In genomic region chr17:49194297-49194607, GRCh38 we compare ENCODE assay signal across 12 cellular contexts. TPM values are rescaled to one million over a fixed set of nuclear protein-coding genes. Genes with fewer than 3 reads are reported as not detected.
DNase-seq lines count a peak whose midpoint lies in the region; ATAC-seq and TF ChIP-seq lines count a peak whose summit lies in the region.
"Had no signal": no experiment of that assay in that cellular context is flagged by ENCODE, and none has a peak within 500 bp of the region (broad histone marks: within the 10 kb centered on the region; RNA-seq: fewer than 3 reads in every experiment).

No MANE protein-coding gene starts in this region.

- H2AFZ ChIP-seq in IMR-90 (replicated peaks; ENCODE audit: low read length, poor library complexity), result no peak overlapping the region
- no peak overlapping the region for H2AFZ ChIP-seq in osteoblast (ENCODE audit: low read length)

- peaks cover 8% of the 10 kb centered on the region; the same call in 1 of the 2 replicates for H3K9me1 ChIP-seq in IMR-90 (ENCODE audit: insufficient read depth, low read length)

- peak overlapping the region; percentile 7 to 86; a peak in 1 of 4 replicates for H4K8ac ChIP-seq in IMR-90 (ENCODE audit: low read depth in 2 of 2, low read length in 2 of 2)

- no peak overlapping the region for H4K5ac ChIP-seq in IMR-90 (ENCODE audit: low read depth, low read length)

- no peak overlapping the region for H4K91ac ChIP-seq in IMR-90 (ENCODE audit: insufficient read depth, low read depth, low read length)

- CTCF ChIA-PET in IMR-90 (lab: Yijun Ruan, JAX), result no interaction called here

- intact Hi-C loops in IMR-90 (cut with micrococcal nuclease), result loop anchor here (5.0 to 10.0 kb wide), 2 partner anchors 33 to 871 kb away; no protein-coding TSS in a partner anchor
- intact Hi-C loops in prostate gland (cut with DNase I), result loop anchor here (10.0 kb wide), 2 partner anchors 201 to 1349 kb away; partner anchors contain the start of gene SCRN2

- no peak overlapping the region for H2BK15ac ChIP-seq in IMR-90 (ENCODE audit: low read depth, low read length)

- no peak overlapping the region for H2BK20ac ChIP-seq in IMR-90 (ENCODE audit: low read depth, low read length)

- H4K20me1 ChIP-seq in IMR-90 (ENCODE audit: insufficient read depth, low read length) (peaks cover 3% of the 10 kb centered on the region), osteoblast (ENCODE audit: insufficient read depth, low read length) (no peaks in the 10 kb centered on the region)

- no peak overlapping the region for H2AK9ac ChIP-seq in IMR-90 (replicated peaks; ENCODE audit: low read depth, low read length, poor library complexity)

- H3K56ac ChIP-seq in IMR-90 (ENCODE audit: extremely low read depth, insufficient read depth, low read length), result no peak overlapping the region

- H3K79me1 ChIP-seq in IMR-90 (ENCODE audit: low read depth in 1 of 2, low read length in 2 of 2), result no peaks in the 10 kb centered on the region

- H3K4me1 Mint-ChIP-seq in CD4-positive, CD25-positive, alpha-beta regulatory T cell, result peaks cover 12 to 41% (median 27%) of the 10 kb centered on the region in 4 donors

- H3K79me2 ChIP-seq in osteoblast (ENCODE audit: insufficient read depth, low read length), result no peaks in the 10 kb centered on the region

- no peak overlapping the region for H3K9ac ChIP-seq in IMR-90 (ENCODE audit: low read depth, low read length)

- BruUV-seq in IMR-90 (replicated peaks; lab: Mats Ljungman, UMichigan), result no TSS peak

- peak overlapping the region; percentile 71 to 96 (median 92) for H3K4me3 Mint-ChIP-seq in CD4-positive, CD25-positive, alpha-beta regulatory T cell

- no peaks in the 10 kb centered on the region for H3K36me3 ChIP-seq in CD4-positive, CD25-positive, alpha-beta regulatory T cell (ENCODE audit: control insufficient read depth, insufficient read depth, low read length)
- H3K36me3 ChIP-seq in IMR-90 (ENCODE audit: control insufficient read depth, insufficient read depth, low read length), result no peaks in the 10 kb centered on the region
- no peaks in the 10 kb centered on the region for H3K36me3 ChIP-seq in osteoblast (ENCODE audit: insufficient read depth, low read length)
- no peaks in the 10 kb centered on the region for H3K36me3 ChIP-seq in Peyer's patch
- H3K36me3 ChIP-seq in prostate gland, result no peaks in the 10 kb centered on the region
- H3K36me3 ChIP-seq: upper lobe of right lung had no signal

- no peak overlapping the region for H3K4me3 ChIP-seq in CD4-positive, CD25-positive, alpha-beta regulatory T cell (ENCODE audit: low read depth, low read length)
- H3K4me3 ChIP-seq in IMR-90 (ENCODE audit: insufficient read depth, low read depth, low read length) (no peak overlapping the region), coronary artery (peak overlapping the region; percentile 88), osteoblast (ENCODE audit: insufficient read depth, low read length) (peak overlapping the region; percentile 86), Peyer's patch (no peak overlapping the region), prostate gland (no peak overlapping the region)
- H3K4me3 ChIP-seq: mucosa of descending colon had no signal

- TF ChIP-seq RAD21 in IMR-90 (IDR thresholded peaks at IDR 0.05; ENCODE audit: low read length), result no peak

- H3K18ac ChIP-seq in IMR-90 (ENCODE audit: low read depth, low read length), result no peak overlapping the region

- in situ Hi-C loops in IMR-90 (cut with MboI; ENCODE audit: low sequenced_read_pairs), result no loop called here

- H3K23ac ChIP-seq in IMR-90 (ENCODE audit: low read depth, low read length), result no peak overlapping the region

- no peak overlapping the region for H3K27ac ChIP-seq in CD4-positive, CD25-positive, alpha-beta regulatory T cell (ENCODE audit: insufficient read depth, low read length, poor library complexity, severe bottlenecking)
- H3K27ac ChIP-seq in IMR-90 (ENCODE audit: insufficient read depth, low read length) (no peak overlapping the region), coronary artery (peak overlapping the region in 1 of 2 donors; percentile 50), osteoblast (ENCODE audit: low read depth, low read length) (no peak overlapping the region), Peyer's patch (peak overlapping the region in 2 of 4 donors; percentile 97 to 98), prostate gland (peak overlapping the region in 1 of 2 donors; percentile 95)

- H3K36me3 Mint-ChIP-seq in CD4-positive, CD25-positive, alpha-beta regulatory T cell, result no peaks in the 10 kb centered on the region

- H3K9me3 Mint-ChIP-seq in CD4-positive, CD25-positive, alpha-beta regulatory T cell, result peaks cover 0 to 5% (median 0%) of the 10 kb centered on the region in 7 donors

- H3K27me3 Mint-ChIP-seq in CD4-positive, CD25-positive, alpha-beta regulatory T cell, result peaks cover 15% of the 10 kb centered on the region

- no peak overlapping the region for H2BK120ac ChIP-seq in IMR-90 (ENCODE audit: low read depth, low read length)

- no peaks in the 10 kb centered on the region for H3K9me3 ChIP-seq in CD4-positive, CD25-positive, alpha-beta regulatory T cell (ENCODE audit: control insufficient read depth in 2 of 2, low read length in 2 of 2)
- H3K9me3 ChIP-seq in IMR-90 (ENCODE audit: control insufficient read depth, insufficient read depth, low read length), result no peaks in the 10 kb centered on the region
- H3K9me3 ChIP-seq in osteoblast (ENCODE audit: low read depth, low read length), result no peaks in the 10 kb centered on the region
- no peaks in the 10 kb centered on the region for H3K9me3 ChIP-seq in Peyer's patch
- no peaks in the 10 kb centered on the region for H3K9me3 ChIP-seq in prostate gland
- H3K9me3 ChIP-seq: mucosa of descending colon, upper lobe of right lung had no signal

- no peak for TF ChIP-seq CTCF in IMR-90 (conservative IDR thresholded peaks at IDR 0.05; ENCODE audit: low read depth, low read length)
- no peak for TF ChIP-seq CTCF in coronary artery (IDR thresholded peaks at IDR 0.05)
- no peak for TF ChIP-seq CTCF in osteoblast (IDR thresholded peaks at IDR 0.05; ENCODE audit: extremely low read depth, low read depth, low read length)
- no peak for TF ChIP-seq CTCF in Peyer's patch (IDR thresholded peaks at IDR 0.05)
- TF ChIP-seq CTCF in prostate gland (IDR thresholded peaks at IDR 0.05), result no peak

- no peak for TF ChIP-seq POLR2A in IMR-90 (IDR thresholded peaks at IDR 0.05; ENCODE audit: low read depth, low read length)
- TF ChIP-seq POLR2A in Peyer's patch (IDR thresholded peaks at IDR 0.05), result no peak
- TF ChIP-seq POLR2A in prostate gland (IDR thresholded peaks at IDR 0.05), result no peak

- peak overlapping the region; percentile 74; the same call in 1 of the 2 replicates for H3K4me2 ChIP-seq in IMR-90 (ENCODE audit: low read depth, low read length)
- peak overlapping the region; percentile 87 for H3K4me2 ChIP-seq in osteoblast (ENCODE audit: insufficient read depth, low read length)

- no peak overlapping the region for H2AK5ac ChIP-seq in IMR-90 (ENCODE audit: low read depth, low read length)

- peaks cover 19% of the 10 kb centered on the region for H3K4me1 ChIP-seq in CD4-positive, CD25-positive, alpha-beta regulatory T cell (ENCODE audit: control insufficient read depth, insufficient read depth, low read length, poor library complexity, severe bottlenecking)
- H3K4me1 ChIP-seq in IMR-90 (ENCODE audit: control insufficient read depth, insufficient read depth, low read length) (no peaks in the 10 kb centered on the region), osteoblast (ENCODE audit: insufficient read depth, low read length) (peaks cover 19% of the 10 kb centered on the region), Peyer's patch (no peaks in the 10 kb centered on the region), prostate gland (replicated peaks) (no peaks in the 10 kb centered on the region)
- H3K4me1 ChIP-seq: upper lobe of right lung had no signal

- H3K27ac Mint-ChIP-seq in CD4-positive, CD25-positive, alpha-beta regulatory T cell, result peak overlapping the region in 2 of 3 donors; percentile 63 to 100

- POLR2A ChIA-PET in IMR-90 (lab: Charles Lee; ENCODE audit: unreplicated experiment), result no interaction called here

- H2BK5ac ChIP-seq in IMR-90 (ENCODE audit: low read depth, low read length, poor library complexity, severe bottlenecking), result no peak overlapping the region

- no peak overlapping the region for H3K14ac ChIP-seq in IMR-90 (replicated peaks; ENCODE audit: low read depth, low read length)

- H3K4ac ChIP-seq in IMR-90 (ENCODE audit: low read depth, low read length), result no peak overlapping the region

- no peak for DNase-seq in CD4-positive, CD25-positive, alpha-beta regulatory T cell
- DNase-seq in IMR-90 (no peak), coronary artery (ENCODE audit: low spot score) (no peak), osteoblast (ENCODE audit: insufficient read length, low spot score, missing footprints) (no peak), cerebellar nuclear complex (lab: John Stamatoyannopoulos, UW) (no peak), Peyer's patch (no peak), prostate gland (ENCODE audit: low spot score) (no peak)
- no peak for DNase-seq in stimulated activated naive CD4-positive, alpha-beta T cell treated with Interleukin-2 at 50 U/mL for 16 hours (lab: John Stamatoyannopoulos, UW)
- DNase-seq: upper lobe of right lung had no signal

- H3K27me3 ChIP-seq in CD4-positive, CD25-positive, alpha-beta regulatory T cell (ENCODE audit: control insufficient read depth, insufficient read depth, low read length), result no peaks in the 10 kb centered on the region
- H3K27me3 ChIP-seq in IMR-90 (ENCODE audit: control insufficient read depth, insufficient read depth, low read length) (no peaks in the 10 kb centered on the region), osteoblast (ENCODE audit: insufficient read depth, low read length) (no peaks in the 10 kb centered on the region), Peyer's patch (no peaks in the 10 kb centered on the region), prostate gland (replicated peaks; ENCODE audit: insufficient read depth) (no peaks in the 10 kb centered on the region)
- H3K27me3 ChIP-seq: upper lobe of right lung had no signal

- no CpG with 5 or more reads among the region's 3 CpGs for WGBS in IMR-90 (ENCODE audit: extremely low coverage in 2 of 2, insufficient read length in 1 of 2), 2 experiments
- 42% methylated on average over 3 of the region's 3 CpGs for WGBS in prostate gland

- dilution Hi-C loops in IMR-90 (cut with HindIII; ENCODE audit: low sequenced_read_pairs, unreplicated experiment), result no loop called here

- ATAC-seq in CD4-positive, CD25-positive, alpha-beta regulatory T cell (ENCODE audit: low read depth in 2 of 2), result no peak
- no peak for ATAC-seq in IMR-90 (ENCODE audit: low read depth)
- ATAC-seq: mucosa of descending colon had no signal

RNA-seq across cellular contexts. Expression of gene GNGT2, which starts 16.1 kb away (rescaled TPM):
- total RNA-seq in CD4-positive, CD25-positive, alpha-beta regulatory T cell, result 1.5 TPM
- 10 to 100 TPM in 1 of 4 donors, 1 to 10 TPM in 3; 4.1 to 11.4 (median 7.4) TPM for polyA plus RNA-seq in CD4-positive, CD25-positive, alpha-beta regulatory T cell
- 0.18 and 0.56 TPM in 2 replicates for total RNA-seq in IMR-90 (2012; rRNA removed)
- 0.65 and 0.79 TPM in 2 replicates for polyA plus RNA-seq in IMR-90 (2012; rRNA removed)
- 0.19 and 0.34 TPM in 2 replicates for polyA plus RNA-seq in IMR-90 (2012; cell fraction: cytosol; rRNA removed)
- polyA plus RNA-seq in IMR-90 (2012; cell fraction: nucleus; rRNA removed; ENCODE audit: low replicate concordance), result 0.08 and 0.29 TPM in 2 replicates
- total RNA-seq in osteoblast, result not detected in 2 replicates
- 10 to 100 TPM in 1 of 4 donors, 1 to 10 TPM in 1, not detected in 2; 4.8 to 14.0 TPM for total RNA-seq in Peyer's patch
- total RNA-seq in prostate gland, result 1 to 10 TPM in 1 of 2 donors, not detected in 1; 3.1 TPM
- total RNA-seq: bronchial epithelial cell, frontal cortex had no signal

RNA-seq across cellular contexts. Expression of gene ABI3, which starts 16.3 kb away (rescaled TPM):
- total RNA-seq in CD4-positive, CD25-positive, alpha-beta regulatory T cell, result 6.5 TPM
- 10 to 100 TPM; 12.1 to 27.6 (median 17.3) TPM for polyA plus RNA-seq in CD4-positive, CD25-positive, alpha-beta regulatory T cell
- 1.1 TPM in 2 replicates for total RNA-seq in IMR-90 (2012; rRNA removed)
- polyA plus RNA-seq in IMR-90 (2012; rRNA removed), result 1.2 and 1.4 TPM in 2 replicates
- polyA plus RNA-seq in IMR-90 (2012; cell fraction: cytosol; rRNA removed), result 1.1 and 1.4 TPM in 2 replicates
- polyA plus RNA-seq in IMR-90 (2012; cell fraction: nucleus; rRNA removed; ENCODE audit: low replicate concordance), result 0.33 and 0.96 TPM in 2 replicates
- under 0.01 and 0.36 TPM in 2 replicates for total RNA-seq in osteoblast
- 10 to 100 TPM in 2 of 4 donors, 1 to 10 TPM in 2; 4.9 to 50.3 (median 8.9) TPM for total RNA-seq in Peyer's patch
- 1 to 10 TPM; 3.0 to 9.0 TPM for total RNA-seq in prostate gland
- total RNA-seq: bronchial epithelial cell had no signal

RNA-seq across cellular contexts. Expression of gene PHOSPHO1, which starts 36.3 kb away (rescaled TPM):
- total RNA-seq in CD4-positive, CD25-positive, alpha-beta regulatory T cell, result not detected
- under 1 TPM in 3 of 4 donors, not detected in 1; 0.11 to 0.24 (median 0.15) TPM for polyA plus RNA-seq in CD4-positive, CD25-positive, alpha-beta regulatory T cell
- total RNA-seq in IMR-90 (2012; rRNA removed), result under 0.01 TPM in 2 replicates
- 0.48 and 0.56 TPM in 2 replicates for polyA plus RNA-seq in IMR-90 (2012; rRNA removed)
- polyA plus RNA-seq in IMR-90 (2012; cell fraction: cytosol; rRNA removed), result 0.22 and 0.71 TPM in 2 replicates
- polyA plus RNA-seq in IMR-90 (2012; cell fraction: nucleus; rRNA removed; ENCODE audit: low replicate concordance), result 0.17 and 0.62 TPM in 2 replicates
- total RNA-seq in osteoblast, result 0.29 and 0.36 TPM in 2 replicates
- not detected for total RNA-seq in Peyer's patch
- 1 to 10 TPM in 1 of 2 donors, under 1 TPM in 1; 0.55 to 6.3 TPM for total RNA-seq in prostate gland
- total RNA-seq: bronchial epithelial cell had no signal

Comparison
In these comparisons a context has a peak if more than half of its experiments do, and no peak if none do; other contexts are left out.
1. H3K4me3 ChIP-seq: peak in coronary artery (single experiment) and osteoblast (single experiment); none in CD4-positive, CD25-positive, alpha-beta regulatory T cell (single experiment), IMR-90 (single experiment), Peyer's patch (0 of 4) and prostate gland (0 of 2).